ENCODE assay signal across 14 cellular contexts in genomic region chr13:59413121-59413520, GRCh38.
DNase-seq lines count a peak whose midpoint lies in the region; ATAC-seq and TF ChIP-seq lines count a peak whose summit lies in the region.
"Had no signal": no experiment of that assay in that cellular context is flagged by ENCODE, and none has a peak within 500 bp of the region (broad histone marks: within the 10 kb centered on the region; RNA-seq: fewer than 3 reads in every experiment).

No MANE protein-coding gene starts in this region.

- no peak for TF ChIP-seq POLR2A in upper lobe of left lung (IDR thresholded peaks at IDR 0.05)

- H3K4me1 ChIP-seq in upper lobe of left lung = peaks cover 0 to 7% (median 3%) of the 10 kb centered on the region in 4 donors

- TF ChIP-seq CTCF in upper lobe of left lung (IDR thresholded peaks at IDR 0.05) = no peak

- H3K27ac ChIP-seq in upper lobe of left lung = no peak overlapping the region
- H3K27ac ChIP-seq: body of pancreas, esophagus squamous epithelium, thoracic aorta had no signal

- TF ChIP-seq EP300 in upper lobe of left lung (IDR thresholded peaks at IDR 0.05) = no peak

- no peaks in the 10 kb centered on the region for H3K9me3 ChIP-seq in upper lobe of left lung
- H3K9me3 ChIP-seq: body of pancreas, esophagus squamous epithelium, thoracic aorta had no signal

- ATAC-seq in GM19395 (IDR thresholded peaks at IDR 0.05; ENCODE audit: unreplicated experiment) (peak; percentile 94), HG03066 (IDR thresholded peaks at IDR 0.05; ENCODE audit: low read depth, unreplicated experiment) (peak; percentile 66), upper lobe of left lung (ENCODE audit: low FRiP score in 2 of 2) (no peak)
- ATAC-seq: body of pancreas had no signal

- no peaks in the 10 kb centered on the region for H3K36me3 ChIP-seq in upper lobe of left lung
- H3K36me3 ChIP-seq: esophagus squamous epithelium, thoracic aorta had no signal

- H3K27me3 ChIP-seq in upper lobe of left lung = no peaks in the 10 kb centered on the region
- H3K27me3 ChIP-seq: body of pancreas, esophagus squamous epithelium had no signal

- DNase-seq in AML-193 (lab: John Stamatoyannopoulos, UW) (peak; percentile 33 to 56), OCI-M1 (lab: John Stamatoyannopoulos, UW) (peak; percentile 69), AG20443 (ENCODE audit: low spot score) (no peak), anterior cingulate cortex (lab: John Stamatoyannopoulos, UW) (no peak), upper lobe of left lung (no peak), DMS53 treated with DMSO at 0.1 percent for 48 hours (lab: John Stamatoyannopoulos, UW; ENCODE audit: unreplicated experiment) (no peak)
- DNase-seq: body of pancreas; esophagus squamous epithelium; nucleus accumbens; stimulated activated CD4-positive, alpha-beta T cell treated with anti-CD3 and anti-CD28 coated beads, Interleukin-2, amount 100 ng/mL, for 48 hours; T-helper 2 cell had no signal

- no peak overlapping the region for H3K4me3 ChIP-seq in upper lobe of left lung
- H3K4me3 ChIP-seq: body of pancreas, esophagus squamous epithelium, thoracic aorta had no signal

Comparison
In these comparisons a context has a peak if more than half of its experiments do, and no peak if none do; other contexts are left out.
1. DNase-seq: peak in AML-193 (2 of 2) and OCI-M1 (single experiment); none in AG20443 (single experiment), anterior cingulate cortex (0 of 58), upper lobe of left lung (0 of 2) and DMS53 treated with DMSO at 0.1 percent for 48 hours (single experiment).
2. ATAC-seq: peak in GM19395 (single experiment) and HG03066 (single experiment); none in upper lobe of left lung (0 of 2).